In the genomic region with DNA sequence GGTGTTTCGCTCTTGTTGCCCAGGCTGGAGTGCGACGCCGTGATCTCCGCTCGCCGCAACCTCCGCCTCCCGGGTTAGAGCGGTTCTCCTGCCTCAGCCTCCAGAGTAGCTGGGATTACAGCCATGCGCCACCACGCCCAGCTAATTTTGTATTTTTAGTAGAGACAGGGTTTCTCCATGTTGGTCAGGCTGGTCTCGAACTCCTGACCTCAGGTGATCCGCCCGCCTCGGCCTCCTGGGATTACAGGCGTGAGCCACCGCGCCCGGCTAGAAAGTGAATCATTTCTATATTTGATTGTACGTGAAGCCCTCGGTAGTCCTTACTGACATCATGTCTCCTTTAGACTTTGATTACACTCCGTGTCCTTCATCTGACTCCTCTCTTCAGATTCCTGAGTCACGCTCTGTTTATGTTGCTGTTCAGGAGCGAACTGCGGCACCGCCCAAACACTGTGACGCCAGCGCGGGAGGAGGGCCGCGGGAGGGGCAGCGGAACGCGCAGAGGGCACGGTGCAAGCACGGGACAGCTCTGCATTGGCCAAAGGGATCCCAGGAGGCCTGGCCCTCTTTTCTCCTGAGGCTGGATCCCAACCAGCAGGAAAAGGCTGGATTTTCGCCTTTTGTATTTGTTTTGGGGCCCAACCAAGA, we compare ENCODE assay signal across 8 cellular contexts.
A peak's percentile ranks its signal among the peaks of the same experiment; 100 is the strongest.
DNase-seq lines count a peak whose midpoint lies in the region; ATAC-seq and TF ChIP-seq lines count a peak whose summit lies in the region.

No MANE protein-coding gene starts in this region.

- DNase-seq in C1 segment of cervical spinal cord (lab: John Stamatoyannopoulos, UW): peak; percentile 50 to 94 (median 88)
- peak; percentile 87 for DNase-seq in RWPE2 (ENCODE audit: low spot score)
- peak; percentile 81 for DNase-seq in activated T-helper 9 cell treated with anti-CD3 and anti-CD28 coated beads, Interleukin-2, amount 50 U/mL, for 16 hours (ENCODE audit: low read depth)
- peak; percentile 99 for DNase-seq in fibroblast of gingiva (ENCODE audit: low read depth)
- DNase-seq in stimulated activated CD8-positive, alpha-beta memory T cell treated with anti-CD3 and anti-CD28 coated beads, Interleukin-7, amount 100 ng/mL, for 1 hour (ENCODE audit: low read depth in 2 of 2): peak; percentile 69 to 73

- TF ChIP-seq CTCF in KMS-11 (conservative IDR thresholded peaks at IDR 0.05; ENCODE audit: low read depth, low read length) (no peak), RWPE2 (IDR thresholded peaks at IDR 0.05; ENCODE audit: poor library complexity, severe bottlenecking) (no peak)

- H3K4me2 ChIP-seq in KMS-11: peak overlapping the region; percentile 65

- peak; percentile 72 for ATAC-seq in GM21390 (IDR thresholded peaks at IDR 0.05; ENCODE audit: unreplicated experiment)
- ATAC-seq in RWPE2 (ENCODE audit: low read depth): peak; percentile 89

- no peaks in the 10 kb centered on the region for H3K79me2 ChIP-seq in KMS-11 (ENCODE audit: insufficient read depth, low read depth)

- H3K4me1 ChIP-seq in KMS-11 (ENCODE audit: low read depth, poor library complexity, severe bottlenecking) (peaks cover 19% of the 10 kb centered on the region), RWPE2 (ENCODE audit: insufficient read depth, poor library complexity, severe bottlenecking) (no peaks in the 10 kb centered on the region), muscle layer of duodenum (ENCODE audit: control insufficient read depth in 1 of 2, insufficient read depth in 2 of 2, low read length in 2 of 2) (peaks cover 10 to 15% of the 10 kb centered on the region in 2 donors)

- peak overlapping the region; percentile 71 for H3K27ac ChIP-seq in KMS-11
- H3K27ac ChIP-seq in RWPE2 (ENCODE audit: poor library complexity, severe bottlenecking): peak overlapping the region; percentile 50
- peak overlapping the region; percentile 100 for H3K27ac ChIP-seq in muscle layer of duodenum (ENCODE audit: low read length)

- H4K20me1 ChIP-seq in KMS-11 (ENCODE audit: insufficient read depth): no peaks in the 10 kb centered on the region

- H3K36me3 ChIP-seq in KMS-11 (ENCODE audit: insufficient read depth) (no peaks in the 10 kb centered on the region), RWPE2 (ENCODE audit: low read depth) (no peaks in the 10 kb centered on the region), muscle layer of duodenum (ENCODE audit: control insufficient read depth in 1 of 2, insufficient read depth in 2 of 2, low read length in 2 of 2) (peaks cover 0 to 19% of the 10 kb centered on the region in 2 donors)

- no peaks in the 10 kb centered on the region for H3K9me3 ChIP-seq in RWPE2 (ENCODE audit: severe bottlenecking)
- no peaks in the 10 kb centered on the region for H3K9me3 ChIP-seq in muscle layer of duodenum (ENCODE audit: control insufficient read depth in 1 of 2, low read length in 2 of 2)

- peak overlapping the region; percentile 67 for H3K9ac ChIP-seq in KMS-11

- H3K27me3 ChIP-seq in KMS-11 (ENCODE audit: insufficient read depth, low read depth) (no peaks in the 10 kb centered on the region), RWPE2 (ENCODE audit: insufficient read depth, poor library complexity, severe bottlenecking) (no peaks in the 10 kb centered on the region), muscle layer of duodenum (ENCODE audit: low read depth, low read length) (no peaks in the 10 kb centered on the region)

- H2AFZ ChIP-seq in KMS-11 (ENCODE audit: low read depth): peak overlapping the region; percentile 82

- H3K4me3 ChIP-seq in KMS-11 (IDR thresholded peaks at IDR 0.05; ENCODE audit: insufficient read depth, low read depth, low read length) (no peak overlapping the region), RWPE2 (ENCODE audit: severe bottlenecking) (peak overlapping the region; percentile 58), muscle layer of duodenum (ENCODE audit: low read depth in 1 of 2, low read length in 2 of 2) (peak overlapping the region; percentile 90 to 97)

Comparison
In these comparisons a context has a peak if more than half of its experiments do, and no peak if none do; other contexts are left out.
1. H3K27ac ChIP-seq: peak in every context shown above with its lines; median percentile 100 in muscle layer of duodenum; 71 in KMS-11; 50 in RWPE2.